8 cellular contexts compared by ENCODE assay signal in genomic region chr2:42810126-42810970, GRCh38. TPM values are rescaled to one million over a fixed set of nuclear protein-coding genes. Genes with fewer than 3 reads are reported as not detected.
A peak's percentile ranks its signal among the peaks of the same experiment; 100 is the strongest.
DNase-seq lines count a peak whose midpoint lies in the region; FAIRE-seq and TF ChIP-seq lines count a peak whose summit lies in the region.

No MANE protein-coding gene starts in this region.

- no peak overlapping the region for H3K4ac ChIP-seq in neuronal stem cell (ENCODE audit: low read length)

- H2BK15ac ChIP-seq in neuronal stem cell (ENCODE audit: low read length): peak overlapping the region; percentile 99

- no peaks in the 10 kb centered on the region for H3K9me3 ChIP-seq in HAP-1
- no peaks in the 10 kb centered on the region for H3K9me3 ChIP-seq in MG63
- peaks cover 2 to 4% of the 10 kb centered on the region in 2 donors for H3K9me3 ChIP-seq in neuronal stem cell (replicated peaks in 1 of 2; ENCODE audit: control insufficient read depth in 2 of 2, insufficient read depth in 1 of 2, low read depth in 1 of 2, low read length in 2 of 2)
- H3K9me3 ChIP-seq in subcutaneous abdominal adipose tissue (ENCODE audit: control insufficient read depth in 5 of 5, low read length in 5 of 5): peaks cover 0 to 2% (median 0%) of the 10 kb centered on the region in 5 donors

- WGBS in neuronal stem cell (ENCODE audit: extremely low coverage in 2 of 2, insufficient read length in 2 of 2, insufficient replicate concordance in 1 of 2), 2 donors: no CpG with 5 or more reads among the region's 83 CpGs

- H4K91ac ChIP-seq in neuronal stem cell (ENCODE audit: low read depth, low read length, poor library complexity): peak overlapping the region; percentile 67

- peak overlapping the region; percentile 99 for H3K23ac ChIP-seq in neuronal stem cell (ENCODE audit: low read depth, low read length, poor library complexity)

- H3K4me3 ChIP-seq in HAP-1 (peak overlapping the region; percentile 64), MG63 (peak overlapping the region; percentile 70), foreskin fibroblast (ENCODE audit: low read depth in 1 of 2, low read length in 2 of 2) (peak overlapping the region; percentile 54 to 67), neuronal stem cell (ENCODE audit: low read length in 2 of 2) (peak overlapping the region; percentile 59 to 92), subcutaneous abdominal adipose tissue (ENCODE audit: low read depth in 1 of 5, low read length in 5 of 5) (peak overlapping the region; percentile 65 to 83 (median 81))

- H3K9ac ChIP-seq in neuronal stem cell (ENCODE audit: low read depth, low read length, poor library complexity) (peak overlapping the region; percentile 94), subcutaneous abdominal adipose tissue (ENCODE audit: low read length in 5 of 5) (peak overlapping the region; percentile 56 to 96 (median 89))

- no peak overlapping the region for H4K8ac ChIP-seq in neuronal stem cell (ENCODE audit: low read depth, low read length)

- peak; percentile 6 for FAIRE-seq in G401.6 (lab: Jason Lieb, UNC)

- H3K27me3 ChIP-seq in HAP-1 (ENCODE audit: low read depth) (no peaks in the 10 kb centered on the region), MG63 (no peaks in the 10 kb centered on the region), neuronal stem cell (ENCODE audit: control insufficient read depth in 3 of 3, insufficient read depth in 3 of 3, low read depth in 1 of 3, low read length in 3 of 3) (no peaks in the 10 kb centered on the region), subcutaneous abdominal adipose tissue (ENCODE audit: control insufficient read depth in 5 of 5, insufficient read depth in 4 of 5, low read length in 5 of 5) (no peaks in the 10 kb centered on the region)

- H3K18ac ChIP-seq in neuronal stem cell (ENCODE audit: low read length): peak overlapping the region; percentile 99

- peak overlapping the region; percentile 98 for H3K27ac ChIP-seq in neuronal stem cell (replicated peaks; ENCODE audit: low read length)
- H3K27ac ChIP-seq in subcutaneous abdominal adipose tissue (ENCODE audit: low read depth, low read length): peak overlapping the region; percentile 96

- H3K14ac ChIP-seq in neuronal stem cell (ENCODE audit: low read length): peak overlapping the region; percentile 77

- H3K36me3 ChIP-seq in HAP-1 (replicated peaks) (no peaks in the 10 kb centered on the region), MG63 (no peaks in the 10 kb centered on the region), neuronal stem cell (replicated peaks in 1 of 2; ENCODE audit: control insufficient read depth in 2 of 2, insufficient read depth in 2 of 2, low read length in 2 of 2) (no peaks in the 10 kb centered on the region), subcutaneous abdominal adipose tissue (ENCODE audit: control insufficient read depth in 5 of 5, insufficient read depth in 5 of 5, low read length in 5 of 5) (no peaks in the 10 kb centered on the region)

- peak overlapping the region; percentile 97 for H2BK5ac ChIP-seq in neuronal stem cell (ENCODE audit: low read length)

- DNase-seq in HAP-1 (ENCODE audit: low spot score in 2 of 2): peak; percentile 92 to 94
- peak; percentile 89 for DNase-seq in MG63
- peak; percentile 86 for DNase-seq in SHP77 (lab: John Stamatoyannopoulos, UW)
- peak; percentile 92 for DNase-seq in activated gamma-delta T cell treated with Interleukin-2 at 50 U/mL for 16 hours
- peak; percentile 94 to 97 for DNase-seq in foreskin fibroblast
- peak; percentile 95 for DNase-seq in neuronal stem cell (ENCODE audit: low spot score)

- no peaks in the 10 kb centered on the region for H3K79me1 ChIP-seq in neuronal stem cell (ENCODE audit: low read depth, low read length)

- no peak overlapping the region for H2AK5ac ChIP-seq in neuronal stem cell (ENCODE audit: low read depth, low read length)

- peak overlapping the region; percentile 96 for H3K4me2 ChIP-seq in neuronal stem cell (ENCODE audit: insufficient read depth, low read length, poor library complexity, severe bottlenecking)

- H3K4me1 ChIP-seq in HAP-1 (peaks cover 12% of the 10 kb centered on the region), neuronal stem cell (ENCODE audit: control insufficient read depth in 2 of 2, insufficient read depth in 1 of 2, low read depth in 1 of 2, low read length in 2 of 2) (peaks cover 0 to 8% of the 10 kb centered on the region in 2 donors), subcutaneous abdominal adipose tissue (ENCODE audit: control insufficient read depth in 5 of 5, insufficient read depth in 5 of 5, low read length in 5 of 5) (peaks cover 3 to 19% (median 18%) of the 10 kb centered on the region in 5 donors)

- TF ChIP-seq CTCF in foreskin fibroblast (IDR thresholded peaks at IDR 0.05; ENCODE audit: low read depth, low read length): no peak

- in situ Hi-C loops in HAP-1 (cut with MboI; ENCODE audit: low sequenced_read_pairs): no loop called here

- peak overlapping the region; percentile 93 for H2AFZ ChIP-seq in neuronal stem cell (ENCODE audit: low read length)

- H2BK12ac ChIP-seq in neuronal stem cell (ENCODE audit: low read length): no peak overlapping the region

- H2BK120ac ChIP-seq in neuronal stem cell (ENCODE audit: low read depth, low read length): peak overlapping the region; percentile 100

RNA-seq across cellular contexts. Expression of gene HAAO, which starts 18.0 kb away (rescaled TPM):
- not detected in 2 replicates for total RNA-seq in MG63 (2014; rRNA removed; shearing (Covaris generic); ENCODE audit: low replicate concordance)
- polyA plus RNA-seq in neuronal stem cell (2013, experiment 1 of 2): 2.1 TPM
- 2.5 TPM for polyA plus RNA-seq in neuronal stem cell (2013, experiment 2 of 2)

RNA-seq across cellular contexts. Expression of gene OXER1, which starts 46.4 kb away (rescaled TPM):
- not detected in 2 replicates for total RNA-seq in MG63 (2014; rRNA removed; shearing (Covaris generic); ENCODE audit: low replicate concordance)
- 1.2 TPM for polyA plus RNA-seq in neuronal stem cell (2013, experiment 1 of 2)
- polyA plus RNA-seq in neuronal stem cell (2013, experiment 2 of 2): 0.97 TPM

Comparison
In these comparisons a context has a peak if more than half of its experiments do, and no peak if none do; other contexts are left out.
1. Peak in every context shown above with its lines: DNase-seq, H3K4me3 ChIP-seq and H3K27ac ChIP-seq.